23 cellular contexts compared by ENCODE assay signal in genomic region chr9:114046876-114047275, GRCh38. TPM values are rescaled to one million over a fixed set of nuclear protein-coding genes. Genes with fewer than 3 reads are reported as not detected.
"Had no signal": no experiment of that assay in that cellular context is flagged by ENCODE, and none has a peak within 500 bp of the region (broad histone marks: within the 10 kb centered on the region; RNA-seq: fewer than 3 reads in every experiment).

No MANE protein-coding gene starts in this region.

- ATAC-seq: activated CD4-positive, CD25-positive, alpha-beta regulatory T cell treated with anti-CD3 and anti-CD28 coated beads, Interleukin-2, amount 50 U/mL, for 24 hours; esophagus mucosa; foreskin keratinocyte; naive thymus-derived CD8-positive, alpha-beta T cell; stimulated activated naive B cell treated with anti-CD40 and anti-IgM and Interleukin-4, amounts not matched to agents 10 μg/mL and 1 μg/mL and 100 μg/mL, for 72 hours had no signal

- H3K4me3 ChIP-seq: left ventricle myocardium inferior, thyroid gland had no signal

- H3K4me1 ChIP-seq: left ventricle myocardium inferior, thyroid gland had no signal

- DNase-seq: activated CD4-positive, alpha-beta T cell treated with anti-CD3 and anti-CD28 coated beads, Interleukin-2, amount 50 U/mL, for 1 hour; activated CD8-positive, alpha-beta memory T cell treated with anti-CD3 and anti-CD28 coated beads for 24 hours; activated naive CD8-positive, alpha-beta T cell treated with anti-CD3 and anti-CD28 coated beads for 36 hours; anterior cingulate cortex; endodermal cell; glutamatergic neuron; hypothalamus; kidney; left ventricle myocardium inferior; naive thymus-derived CD8-positive, alpha-beta T cell; stimulated activated CD4-positive, alpha-beta T cell treated with anti-CD3 and anti-CD28 coated beads, Interleukin-2, amount 100 ng/mL, for 48 hours; stimulated activated naive B cell treated with anti-CD40 and anti-IgM and Interleukin-4, amounts not matched to agents 10 μg/mL and 1 μg/mL and 100 μg/mL, for 72 hours; T-helper 9 cell; thyroid gland had no signal

- H3K36me3 ChIP-seq: neutrophil had no signal

- H3K27ac ChIP-seq: foreskin keratinocyte, left ventricle myocardium inferior, neutrophil, thyroid gland had no signal

- H3K27me3 ChIP-seq: foreskin keratinocyte, neutrophil, thyroid gland had no signal

- H3K9me3 ChIP-seq: neutrophil, thyroid gland had no signal

RNA-seq across cellular contexts. Expression of gene AMBP, which starts 31.2 kb away (rescaled TPM):
- total RNA-seq: activated naive CD8-positive, alpha-beta T cell treated with anti-CD3 and anti-CD28 coated beads for 36 hours; activated T-helper 1 cell treated with anti-CD3 and anti-CD28 coated beads, Interleukin-12 subunit alpha, Interleukin-12 subunit beta, Interleukin-2, Interleukin-4 antibody, amounts not matched to agents 30 ng/mL and 10 ng/mL and 1 ng/mL, durations not matched to agents 14 hours and 24 hours and 36 hours; cerebellum; dermis microvascular lymphatic vessel endothelial cell; foreskin keratinocyte; left ventricle myocardium inferior; naive thymus-derived CD8-positive, alpha-beta T cell; urinary bladder had no signal
- polyA plus RNA-seq: foreskin keratinocyte; naive thymus-derived CD8-positive, alpha-beta T cell had no signal

RNA-seq across cellular contexts. Expression of gene KIF12, which starts 52.2 kb away (rescaled TPM):
- total RNA-seq: activated naive CD8-positive, alpha-beta T cell treated with anti-CD3 and anti-CD28 coated beads for 36 hours; activated T-helper 1 cell treated with anti-CD3 and anti-CD28 coated beads, Interleukin-12 subunit alpha, Interleukin-12 subunit beta, Interleukin-2, Interleukin-4 antibody, amounts not matched to agents 30 ng/mL and 10 ng/mL and 1 ng/mL, durations not matched to agents 14 hours and 24 hours and 36 hours; dermis microvascular lymphatic vessel endothelial cell; left ventricle myocardium inferior; naive thymus-derived CD8-positive, alpha-beta T cell; skeletal muscle tissue had no signal
- polyA plus RNA-seq: naive thymus-derived CD8-positive, alpha-beta T cell had no signal
